Comparison of ENCODE assay signal across 36 cellular contexts in genomic region chr5:175638305-175638704, GRCh38. TPM values are rescaled to one million over a fixed set of nuclear protein-coding genes. Genes with fewer than 3 reads are reported as not detected.
DNase-seq lines count a peak whose midpoint lies in the region; ATAC-seq, FAIRE-seq and TF ChIP-seq lines count a peak whose summit lies in the region.
"Had no signal": no experiment of that assay in that cellular context is flagged by ENCODE, and none has a peak within 500 bp of the region (broad histone marks: within the 10 kb centered on the region; RNA-seq: fewer than 3 reads in every experiment).

No MANE protein-coding gene starts in this region.

- peak overlapping the region; percentile 51; the same call in 1 of the 2 replicates for H2BK20ac ChIP-seq in H1 (ENCODE audit: low read length)

- no peak overlapping the region for H4K8ac ChIP-seq in H1 (ENCODE audit: extremely low read depth, insufficient read depth, low read length)

- no peak for TF ChIP-seq POLR2A in right lobe of liver (IDR thresholded peaks at IDR 0.05)
- no peak for TF ChIP-seq POLR2A in HepG2 (IDR thresholded peaks at IDR 0.05; ENCODE audit: insufficient read depth in 1 of 2, low read depth in 2 of 2, low read length in 2 of 2)
- TF ChIP-seq POLR2A in H1 (IDR thresholded peaks at IDR 0.05; ENCODE audit: control extremely low read depth in 1 of 2, low read depth in 2 of 2, low read length in 2 of 2), result no peak

- H3K27me3 ChIP-seq in right lobe of liver, result no peaks in the 10 kb centered on the region
- H3K27me3 ChIP-seq in HepG2 (ENCODE audit: control insufficient read depth in 1 of 2, insufficient read depth in 2 of 2, low read length in 2 of 2), result peaks cover 1 to 6% of the 10 kb centered on the region in 2 experiments; a peak in 3 of 5 replicates
- H3K27me3 ChIP-seq in H1 (replicated peaks in 1 of 4; ENCODE audit: control insufficient read depth in 3 of 4, extremely low read depth in 1 of 4, insufficient read depth in 3 of 4, low read length in 3 of 4), result no peaks in the 10 kb centered on the region; a peak in 1 of 7 replicates
- H3K27me3 ChIP-seq: ascending aorta, colonic mucosa, gastrocnemius medialis, hepatocyte, right atrium auricular region had no signal

- H3K4me3 ChIP-seq in right lobe of liver (no peak overlapping the region), HepG2 (replicated peaks in 1 of 3; ENCODE audit: insufficient read depth in 1 of 3, low read depth in 2 of 3, low read length in 3 of 3) (no peak overlapping the region), H1 (ENCODE audit: extremely low read depth in 1 of 4, insufficient read depth in 2 of 4, low read depth in 3 of 4, low read length in 4 of 4) (no peak overlapping the region)
- H3K4me3 ChIP-seq: ascending aorta, colonic mucosa, gastrocnemius medialis, hepatocyte, PC-9, right atrium auricular region, thoracic aorta had no signal

- CTCF ChIA-PET in HepG2 (lab: Yijun Ruan, JAX; ENCODE audit: low intra/inter-chr PET ratio, low total read pairs) (no interaction called here), H1 (lab: Charles Lee; ENCODE audit: partially characterized antibody) (interaction anchor here (1.3 to 3.6 kb wide), 6 partner anchors 10 to 91 kb away, joined by 4 to 18 read pairs (median 8); partner anchors contain the start of gene HRH2)

- peaks cover 1% of the 10 kb centered on the region for H3K36me3 Mint-ChIP-seq in activated T-cell treated with anti-CD3 and anti-CD28 coated beads, Interleukin-2, amount 50 U/mL, for 4 hours (ENCODE audit: insufficient read depth)
- H3K36me3 Mint-ChIP-seq in natural killer cell, result no peaks in the 10 kb centered on the region

- in situ Hi-C loops in HepG2 (cut with HindIII; ENCODE audit: extremely low pct_ligation_motif_present, low pct_unique_long_range_greater_than_20kb), result no loop called here
- in situ Hi-C loops in KBM-7 (cut with MboI; ENCODE audit: low pct_unique_long_range_greater_than_20kb, low sequenced_read_pairs), result no loop called here

- H3K4ac ChIP-seq in H1 (replicated peaks; ENCODE audit: insufficient read length, low read depth, low read length), result no peak overlapping the region

- no peaks in the 10 kb centered on the region for H3K79me2 ChIP-seq in HepG2 (ENCODE audit: insufficient read depth, low read length)
- no peaks in the 10 kb centered on the region for H3K79me2 ChIP-seq in H1 (ENCODE audit: control insufficient read depth in 1 of 2, insufficient read depth in 2 of 2, low read length in 2 of 2)
- H3K79me2 ChIP-seq: hepatocyte, parathyroid adenoma had no signal

- 36% methylated on average over 6 of the region's 6 CpGs for WGBS in right lobe of liver (ENCODE audit: insufficient coverage, low coverage, low lambda C conversion rate, missing lambda C conversion rate)
- 22% methylated on average over 6 of the region's 6 CpGs for WGBS in HepG2 (ENCODE audit: low lambda C conversion rate)
- 43% methylated on average over 6 of the region's 6 CpGs; no CpG with 5 or more reads in 1 of the 2 experiments for WGBS in H1 (ENCODE audit: extremely low coverage in 1 of 2, insufficient coverage in 1 of 2, insufficient read length in 1 of 2, insufficient replicate concordance in 2 of 2, low coverage in 1 of 2, low lambda C conversion rate in 2 of 2, missing lambda C conversion rate in 1 of 2), 2 experiments

- H3K23me2 ChIP-seq in H1 (ENCODE audit: low read depth, low read length), result no peaks in the 10 kb centered on the region

- H3K9me3 ChIP-seq in right lobe of liver, result no peaks in the 10 kb centered on the region
- no peaks in the 10 kb centered on the region for H3K9me3 ChIP-seq in HepG2 (ENCODE audit: low read length)
- no peaks in the 10 kb centered on the region for H3K9me3 ChIP-seq in H1 (ENCODE audit: insufficient read depth in 2 of 2, low read depth in 1 of 2, low read length in 1 of 2)
- H3K9me3 ChIP-seq: ascending aorta, colonic mucosa, gastrocnemius medialis, right atrium auricular region, thoracic aorta had no signal

- H3K27ac Mint-ChIP-seq in natural killer cell, result no peak overlapping the region
- H3K27ac Mint-ChIP-seq: CD4-positive, alpha-beta T cell; stimulated activated naive CD8-positive, alpha-beta T cell treated with anti-CD3 and anti-CD28 coated beads, Interleukin-15, amount 100 ng/mL, for 72 hours had no signal

- H3K9ac ChIP-seq in HepG2 (ENCODE audit: insufficient read depth, low read depth, low read length), result no peak overlapping the region
- H3K9ac ChIP-seq in H1 (replicated peaks in 1 of 4; ENCODE audit: extremely low read depth in 1 of 4, low read depth in 3 of 4, low read length in 3 of 4), result no peak overlapping the region
- H3K9ac ChIP-seq: parathyroid adenoma had no signal

- H3K4me1 ChIP-seq in right lobe of liver (no peaks in the 10 kb centered on the region), HepG2 (ENCODE audit: insufficient read depth, low read length) (no peaks in the 10 kb centered on the region), H1 (replicated peaks in 1 of 4; ENCODE audit: control insufficient read depth in 3 of 4, insufficient read depth in 4 of 4, low read length in 3 of 4) (peaks cover 10 to 28% (median 12%) of the 10 kb centered on the region in 4 experiments)
- H3K4me1 ChIP-seq: ascending aorta, colonic mucosa, gastrocnemius medialis, parathyroid adenoma, right atrium auricular region had no signal

- no peak overlapping the region for H3K56ac ChIP-seq in H1 (replicated peaks; ENCODE audit: insufficient read length, low read depth, low read length)

- POLR2A ChIA-PET in HepG2 (lab: Yijun Ruan, JAX), result no interaction called here
- POLR2A ChIA-PET in H1 (lab: Charles Lee; ENCODE audit: partially characterized antibody), result interaction anchor here (0.8 to 1.3 kb wide), 3 partner anchors 20 to 34 kb away, joined by 3 to 4 read pairs (median 3); partner anchors contain the start of gene HRH2

- H2AFZ ChIP-seq in HepG2 (ENCODE audit: low read length) (no peak overlapping the region), H1 (ENCODE audit: low read length) (no peak overlapping the region)
- H2AFZ ChIP-seq: hepatocyte, parathyroid adenoma, PC-9 had no signal

- peaks cover 3% of the 10 kb centered on the region for H3K9me3 Mint-ChIP-seq in activated T-cell treated with anti-CD3 and anti-CD28 coated beads, Interleukin-2, amount 50 U/mL, for 4 hours
- H3K9me3 Mint-ChIP-seq in natural killer cell, result no peaks in the 10 kb centered on the region
- H3K9me3 Mint-ChIP-seq: CD4-positive, alpha-beta T cell; neural crest cell had no signal

- no peak for FAIRE-seq in HepG2 (lab: Jason Lieb, UNC)
- peak; percentile 97 for FAIRE-seq in H1 (lab: Jason Lieb, UNC)
- FAIRE-seq: urothelium cell line had no signal

- peak overlapping the region; percentile 64; the same call in 1 of the 2 replicates for H3K18ac ChIP-seq in H1 (ENCODE audit: extremely low read depth, low read length)

- no peaks in the 10 kb centered on the region for H3K36me3 ChIP-seq in right lobe of liver
- H3K36me3 ChIP-seq in HepG2 (replicated peaks in 1 of 2; ENCODE audit: control insufficient read depth in 1 of 2, insufficient read depth in 2 of 2, low read length in 2 of 2), result no peaks in the 10 kb centered on the region
- no peaks in the 10 kb centered on the region for H3K36me3 ChIP-seq in H1 (ENCODE audit: control insufficient read depth in 2 of 4, insufficient read depth in 4 of 4, low read length in 3 of 4)
- H3K36me3 ChIP-seq: ascending aorta, colonic mucosa, gastrocnemius medialis, right atrium auricular region, thoracic aorta had no signal

- no peak overlapping the region for H3K4me3 Mint-ChIP-seq in activated T-cell treated with anti-CD3 and anti-CD28 coated beads, Interleukin-2, amount 50 U/mL, for 4 hours
- H3K4me3 Mint-ChIP-seq in natural killer cell, result no peak overlapping the region
- H3K4me3 Mint-ChIP-seq: activated naive CD8-positive, alpha-beta T cell treated with anti-CD3 and anti-CD28 coated beads, Interleukin-2, amount 10 ng/mL, durations not matched to agents 7 days and 5 days; CD4-positive, alpha-beta T cell; neural crest cell; stimulated activated naive CD8-positive, alpha-beta T cell treated with anti-CD3 and anti-CD28 coated beads, Interleukin-15, amount 100 ng/mL, for 72 hours had no signal

- DNase-seq in right lobe of liver (no peak), HepG2 (ENCODE audit: low spot score) (no peak), NOMO-1 treated with DMSO at 0.1 percent for 48 hours (lab: John Stamatoyannopoulos, UW; ENCODE audit: unreplicated experiment) (peak; percentile 87), H1 (ENCODE audit: low read depth in 1 of 2, low spot score in 2 of 2) (no peak), natural killer cell (no peak), anterior cingulate cortex (lab: John Stamatoyannopoulos, UW) (no peak), KBM-7 (no peak)
- DNase-seq in activated T-cell treated with anti-CD3 and anti-CD28 coated beads, Interleukin-2, amount 50 U/mL, for 4 hours, result no peak
- DNase-seq: activated CD4-positive, alpha-beta T cell treated with anti-CD3 and anti-CD28 coated beads for 4 hours; activated CD8-positive, alpha-beta memory T cell treated with anti-CD3 and anti-CD28 coated beads for 24 hours; activated effector memory CD4-positive, alpha-beta T cell treated with anti-CD3 and anti-CD28 coated beads, Interleukin-2, amount 50 U/mL, for 16 hours; activated naive CD8-positive, alpha-beta T cell treated with anti-CD3 and anti-CD28 coated beads, Interleukin-2, amount 10 ng/mL, durations not matched to agents 7 days and 5 days; activated T-cell treated with anti-CD3 and anti-CD28 coated beads for 4 hours; CD4-positive, alpha-beta T cell; colonic mucosa; DND-41; effector CD4-positive, alpha-beta T cell; gastrocnemius medialis; mesenchymal stem cell; NCI-H1930; NCI-H510A treated with DMSO at 0.1 percent for 48 hours; PC-9; stimulated activated CD8-positive, alpha-beta memory T cell treated with anti-CD3 and anti-CD28 coated beads, Interleukin-4, amount 100 ng/mL, for 48 hours; stimulated activated naive CD8-positive, alpha-beta T cell treated with anti-CD3 and anti-CD28 coated beads, Interleukin-15, amount 100 ng/mL, for 72 hours; SW 1271 had no signal

- intact Hi-C loops in right lobe of liver (cut with DNase I), result no loop called here
- intact Hi-C loops in HepG2 (cut with micrococcal nuclease; ENCODE audit: unreplicated experiment), result no loop called here
- intact Hi-C loops in natural killer cell (cut with micrococcal nuclease), result no loop called here

- H3K14ac ChIP-seq in H1 (ENCODE audit: insufficient read length), result no peak overlapping the region

- H3K27me3 Mint-ChIP-seq in activated T-cell treated with anti-CD3 and anti-CD28 coated beads, Interleukin-2, amount 50 U/mL, for 4 hours (ENCODE audit: low read depth), result no peaks in the 10 kb centered on the region
- H3K27me3 Mint-ChIP-seq in natural killer cell (ENCODE audit: low read depth in 2 of 2), result peaks cover 6 to 14% of the 10 kb centered on the region in 2 donors
- H3K27me3 Mint-ChIP-seq: CD4-positive, alpha-beta T cell; stimulated activated naive CD8-positive, alpha-beta T cell treated with anti-CD3 and anti-CD28 coated beads, Interleukin-15, amount 100 ng/mL, for 72 hours had no signal

- TF ChIP-seq CTCF in right lobe of liver (IDR thresholded peaks at IDR 0.05) (no peak), HepG2 (CRISPR knock-in tag; IDR thresholded peaks at IDR 0.05) (no peak), H1 (IDR thresholded peaks at IDR 0.05; ENCODE audit: control extremely low read depth in 1 of 3, insufficient read depth in 1 of 3, low read depth in 1 of 3, low read length in 3 of 3) (no peak), natural killer cell (IDR thresholded peaks at IDR 0.05) (no peak)

- peak overlapping the region; percentile 72; the same call in 1 of the 2 replicates for H2BK5ac ChIP-seq in H1 (ENCODE audit: low read depth, low read length)

- peak overlapping the region; percentile 72; the same call in 1 of the 2 replicates for H2BK12ac ChIP-seq in H1 (ENCODE audit: low read depth, low read length)

- H4K91ac ChIP-seq in H1 (replicated peaks; ENCODE audit: insufficient read length, low read length), result peak overlapping the region; percentile 12

- no peak overlapping the region for H3K4me2 ChIP-seq in HepG2 (ENCODE audit: low read depth, low read length)
- H3K4me2 ChIP-seq in H1 (ENCODE audit: insufficient read depth in 1 of 2, low read depth in 2 of 2, low read length in 2 of 2), result peak overlapping the region; percentile 32 to 52; a peak in 3 of 4 replicates
- H3K4me2 ChIP-seq: hepatocyte, PC-9 had no signal

- no peak overlapping the region for H2BK15ac ChIP-seq in H1 (ENCODE audit: low read length)

- H3K23ac ChIP-seq in H1 (ENCODE audit: insufficient read length), result no peak overlapping the region

- no peak overlapping the region for H2BK120ac ChIP-seq in H1 (replicated peaks; ENCODE audit: low read depth, low read length)

- H3K79me1 ChIP-seq in H1 (ENCODE audit: low read depth, low read length), result no peaks in the 10 kb centered on the region

- no peak for TF ChIP-seq RAD21 in HepG2 (CRISPR knock-in tag; IDR thresholded peaks at IDR 0.05)
- no peak for TF ChIP-seq RAD21 in H1 (IDR thresholded peaks at IDR 0.05 in 1 of 2, conservative IDR thresholded peaks at IDR 0.05 in 1 of 2; ENCODE audit: low read depth in 2 of 2, low read length in 2 of 2)

- peak in 3 of 4 donors; percentile 25 to 38 (median 33) for ATAC-seq in right lobe of liver
- no peak for ATAC-seq in HepG2
- no peak for ATAC-seq in activated T-cell treated with anti-CD3 and anti-CD28 coated beads, Interleukin-2, amount 50 U/mL, for 4 hours
- no peak for ATAC-seq in natural killer cell
- ATAC-seq: gastrocnemius medialis; Right ventricle myocardium inferior; stimulated activated naive CD8-positive, alpha-beta T cell treated with anti-CD3 and anti-CD28 coated beads, Interleukin-15, amount 100 ng/mL, for 72 hours had no signal

- H4K20me1 ChIP-seq in HepG2 (ENCODE audit: insufficient read depth, low read length) (no peaks in the 10 kb centered on the region), H1 (replicated peaks in 1 of 2; ENCODE audit: control insufficient read depth in 1 of 2, insufficient read depth in 2 of 2, low read length in 2 of 2) (no peaks in the 10 kb centered on the region)

- H3K27ac ChIP-seq in right lobe of liver (no peak overlapping the region), HepG2 (ENCODE audit: extremely low read length, insufficient read depth, low read length) (no peak overlapping the region), H1 (ENCODE audit: low read depth, low read length) (no peak overlapping the region)
- H3K27ac ChIP-seq: ascending aorta, colonic mucosa, gastrocnemius medialis, hepatocyte, parathyroid adenoma, PC-9, right atrium auricular region, thoracic aorta, VCaP had no signal

- no TSS peak for BruUV-seq in HepG2 (replicated peaks; lab: Mats Ljungman, UMichigan)

- no peak for TF ChIP-seq EP300 in HepG2 (IDR thresholded peaks at IDR 0.05; ENCODE audit: low read depth in 2 of 2, low read length in 2 of 2)
- no peak for TF ChIP-seq EP300 in HepG2 (CRISPR knock-in tag; IDR thresholded peaks at IDR 0.05; ENCODE audit: borderline replicate concordance)
- no peak for TF ChIP-seq EP300 in H1 (IDR thresholded peaks at IDR 0.05; ENCODE audit: borderline replicate concordance in 1 of 2, low read depth in 2 of 2, low read length in 2 of 2)

- no peak overlapping the region for H4K5ac ChIP-seq in H1 (ENCODE audit: insufficient read length, low read depth, low read length)

- H3K4me1 Mint-ChIP-seq in activated T-cell treated with anti-CD3 and anti-CD28 coated beads, Interleukin-2, amount 50 U/mL, for 4 hours (ENCODE audit: low read depth), result peaks cover 21% of the 10 kb centered on the region
- peaks cover 0 to 5% of the 10 kb centered on the region in 2 donors for H3K4me1 Mint-ChIP-seq in natural killer cell

- H2AK5ac ChIP-seq in H1 (ENCODE audit: low read depth, low read length), result peak overlapping the region; percentile 47; the same call in 1 of the 2 replicates

RNA-seq across cellular contexts. Expression of gene HRH2, which starts 19.6 kb away (rescaled TPM):
- 1 to 10 TPM in 2 of 6 experiments, under 1 TPM in 4; 0.29 to 2.5 (median 0.87) TPM for total RNA-seq in right lobe of liver
- not detected in 2 replicates for total RNA-seq in HepG2 (2016; rRNA removed; fragmentation: Illumina TruSeq; extraction: Trizol)
- not detected in 2 replicates for total RNA-seq in HepG2 (2016; cell fraction: cytosol; rRNA removed; fragmentation: Illumina TruSeq; extraction: Trizol; ENCODE audit: low read depth)
- total RNA-seq in HepG2 (2016; cell fraction: insoluble cytoplasmic fraction; rRNA removed; fragmentation: Illumina TruSeq; extraction: Trizol), result not detected in 2 replicates
- not detected in 2 replicates for total RNA-seq in HepG2 (2016; cell fraction: membrane; rRNA removed; fragmentation: Illumina TruSeq; extraction: Trizol)
- not detected in 2 replicates for total RNA-seq in HepG2 (2016; cell fraction: nucleus; rRNA removed; fragmentation: Illumina TruSeq; extraction: Trizol)
- not detected in 2 replicates for polyA plus RNA-seq in HepG2 (2011; rRNA removed)
- not detected in 2 replicates for polyA plus RNA-seq in HepG2 (2011; cell fraction: cytosol; rRNA removed)
- not detected in 2 replicates for polyA plus RNA-seq in HepG2 (2011; cell fraction: nucleus; rRNA removed)
- not detected in 2 replicates for polyA plus RNA-seq in HepG2 (2012)
- polyA plus RNA-seq in HepG2 (2016; cell fraction: cytosol; fragmentation: Illumina TruSeq; extraction: Trizol; ENCODE audit: low read depth), result not detected in 2 replicates
- not detected in 2 replicates for polyA plus RNA-seq in HepG2 (2016; cell fraction: insoluble cytoplasmic fraction; fragmentation: Illumina TruSeq; extraction: Trizol; ENCODE audit: low read depth)
- not detected in 2 replicates for polyA plus RNA-seq in HepG2 (2016; cell fraction: membrane; fragmentation: Illumina TruSeq; extraction: Trizol; ENCODE audit: low read depth)
- polyA plus RNA-seq in HepG2 (2016; cell fraction: nucleus; fragmentation: Illumina TruSeq; extraction: Trizol; ENCODE audit: insufficient read depth, low read depth), result not detected in 2 replicates
- 0.04 TPM in 1 of 2 replicates, not detected in the other for polyA minus RNA-seq in HepG2 (2011; rRNA and poly(A)+ RNA removed; ENCODE audit: low replicate concordance)
- not detected in 2 replicates for polyA minus RNA-seq in HepG2 (2011; cell fraction: cytosol; rRNA and poly(A)+ RNA removed)
- polyA minus RNA-seq in HepG2 (2011; cell fraction: nucleus; rRNA and poly(A)+ RNA removed), result not detected in 2 replicates
- total RNA-seq in H1 (2021; fragmentation: NEBNext Ultra II Directional; extraction: Animal tissue kit (Norgen Biotek cat#: 25700)), result 8.1 and 9.3 TPM in 2 replicates
- 7.8 and 10.2 TPM in 2 replicates for polyA plus RNA-seq in H1 (2011; rRNA removed)
- 4.0 TPM for polyA plus RNA-seq in H1 (2011; cell fraction: cytosol; rRNA removed)
- 10.3 TPM for polyA plus RNA-seq in H1 (2011; cell fraction: nucleus; rRNA removed)
- 6.5 to 7.4 TPM (median 7.2 TPM) in 4 replicates for polyA plus RNA-seq in H1 (2012, experiment 1 of 2)
- polyA plus RNA-seq in H1 (2012, experiment 2 of 2), result 5.5 TPM
- 9.8 TPM for polyA plus RNA-seq in H1 (2013, experiment 1 of 2)
- polyA plus RNA-seq in H1 (2013, experiment 2 of 2), result 9.8 TPM
- polyA minus RNA-seq in H1 (2011; rRNA and poly(A)+ RNA removed), result 16.1 and 21.8 TPM in 2 replicates
- 5.1 TPM for polyA minus RNA-seq in H1 (2011; cell fraction: cytosol; rRNA and poly(A)+ RNA removed)
- polyA minus RNA-seq in H1 (2011; cell fraction: nucleus; rRNA and poly(A)+ RNA removed), result 12.5 TPM
- 10 to 100 TPM; 25.3 to 56.1 (median 31.1) TPM for total RNA-seq in activated T-cell treated with anti-CD3 and anti-CD28 coated beads, Interleukin-2, amount 50 U/mL, for 4 hours
- total RNA-seq in natural killer cell, result 10 to 100 TPM in 1 of 3 donors, 1 to 10 TPM in 2; 1.4 to 13.9 (median 3.1) TPM
- total RNA-seq: fibroblast of lung, LHCN-M2, PC-9 had no signal

Comparison
In these comparisons a context has a peak if more than half of its experiments do, and no peak if none do; other contexts are left out.
1. ATAC-seq: peak in right lobe of liver (3 of 4); none in HepG2 (single experiment), activated T-cell treated with anti-CD3 and anti-CD28 coated beads, Interleukin-2, amount 50 U/mL, for 4 hours (0 of 2) and natural killer cell (0 of 3).